In the genomic region with DNA sequence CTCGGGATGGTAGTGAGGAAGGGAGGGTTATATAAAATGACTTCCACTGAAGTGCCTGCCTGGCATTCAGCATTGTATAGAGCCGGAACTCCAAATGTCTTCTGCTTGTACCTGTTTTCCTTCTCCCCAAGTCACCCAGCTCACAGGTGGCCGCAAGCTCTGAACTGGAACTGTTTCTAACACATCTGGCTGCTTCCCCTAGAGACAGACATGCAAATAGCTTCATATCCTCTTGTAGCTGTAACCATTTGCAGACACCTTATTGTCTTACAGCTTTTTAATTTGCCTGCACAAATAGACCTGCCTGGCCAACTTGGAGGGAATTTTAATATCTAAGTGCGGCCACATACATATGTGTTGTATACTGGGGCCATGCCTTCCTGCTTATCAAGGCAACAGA, we compare ENCODE assay signal across 12 cellular contexts.
A peak's percentile ranks its signal among the peaks of the same experiment; 100 is the strongest.
DNase-seq lines count a peak whose midpoint lies in the region; ATAC-seq and TF ChIP-seq lines count a peak whose summit lies in the region.
"Had no signal": no experiment of that assay in that cellular context is flagged by ENCODE, and none has a peak within 500 bp of the region (broad histone marks: within the 10 kb centered on the region; RNA-seq: fewer than 3 reads in every experiment).

No MANE protein-coding gene starts in this region.

- no peaks in the 10 kb centered on the region; the same call in 1 of the 2 replicates for H3K9me3 ChIP-seq in HAP-1
- H3K9me3 ChIP-seq: SK-N-SH, tibial artery had no signal

- no peak for TF ChIP-seq CTCF in glutamatergic neuron (IDR thresholded peaks at IDR 0.05; ENCODE audit: partially characterized antibody, unreplicated experiment)

- no peak overlapping the region for H3K4me3 ChIP-seq in HAP-1
- H3K4me3 ChIP-seq: tibial artery had no signal

- H3K27me3 Mint-ChIP-seq in stimulated activated naive B cell treated with anti-CD40 and anti-IgM and Interleukin-4, amounts not matched to agents 10 μg/mL and 1 μg/mL and 100 μg/mL, for 72 hours, result no peaks in the 10 kb centered on the region
- H3K27me3 Mint-ChIP-seq in glutamatergic neuron (ENCODE audit: unreplicated experiment), result peaks cover 4% of the 10 kb centered on the region

- H3K4me1 Mint-ChIP-seq in stimulated activated naive B cell treated with anti-CD40 and anti-IgM and Interleukin-4, amounts not matched to agents 10 μg/mL and 1 μg/mL and 100 μg/mL, for 72 hours, result peaks cover 65 to 94% of the 10 kb centered on the region in 2 donors
- peaks cover 11% of the 10 kb centered on the region for H3K4me1 Mint-ChIP-seq in glutamatergic neuron (ENCODE audit: low read depth, unreplicated experiment)

- no peak for DNase-seq in activated CD4-positive, CD25-positive, alpha-beta regulatory T cell treated with anti-CD3 and anti-CD28 coated beads, Interleukin-2, amount 50 U/mL, for 72 hours
- DNase-seq in stimulated activated naive B cell treated with anti-CD40 and anti-IgM and Interleukin-4, amounts not matched to agents 10 μg/mL and 1 μg/mL and 100 μg/mL, for 72 hours, result peak; percentile 58
- no peak for DNase-seq in glutamatergic neuron
- no peak for DNase-seq in anterior cingulate cortex (lab: John Stamatoyannopoulos, UW)
- DNase-seq in HAP-1 (ENCODE audit: low spot score in 2 of 2), result no peak
- DNase-seq: activated naive CD4-positive, alpha-beta T cell treated with Interleukin-2 at 50 U/mL for 16 hours; left ventricle myocardium superior; SK-N-SH; tibial artery had no signal

- peak; percentile 31 to 36 for ATAC-seq in activated CD4-positive, CD25-positive, alpha-beta regulatory T cell treated with anti-CD3 and anti-CD28 coated beads, Interleukin-2, amount 50 U/mL, for 24 hours
- ATAC-seq in HG02610 (IDR thresholded peaks at IDR 0.05; ENCODE audit: unreplicated experiment) (peak; percentile 78), HG03558 (IDR thresholded peaks at IDR 0.05; ENCODE audit: extremely low read depth, unreplicated experiment) (peak; percentile 75)
- ATAC-seq in stimulated activated naive B cell treated with anti-CD40 and anti-IgM and Interleukin-4, amounts not matched to agents 10 μg/mL and 1 μg/mL and 100 μg/mL, for 72 hours (replicated peaks), result peak; percentile 91 to 94
- ATAC-seq: left ventricle myocardium superior had no signal

- in situ Hi-C loops in HAP-1 (cut with MboI; ENCODE audit: low sequenced_read_pairs), result no loop called here

- H3K36me3 Mint-ChIP-seq in stimulated activated naive B cell treated with anti-CD40 and anti-IgM and Interleukin-4, amounts not matched to agents 10 μg/mL and 1 μg/mL and 100 μg/mL, for 72 hours, result peaks cover 15 to 25% of the 10 kb centered on the region in 2 donors
- no peaks in the 10 kb centered on the region for H3K36me3 Mint-ChIP-seq in glutamatergic neuron (ENCODE audit: unreplicated experiment)

- peak overlapping the region; percentile 84 for H3K27ac Mint-ChIP-seq in stimulated activated naive B cell treated with anti-CD40 and anti-IgM and Interleukin-4, amounts not matched to agents 10 μg/mL and 1 μg/mL and 100 μg/mL, for 72 hours
- H3K27ac Mint-ChIP-seq in glutamatergic neuron (ENCODE audit: unreplicated experiment), result no peak overlapping the region

- no peaks in the 10 kb centered on the region for H3K27me3 ChIP-seq in HAP-1 (ENCODE audit: low read depth)
- H3K27me3 ChIP-seq: tibial artery had no signal

- no peaks in the 10 kb centered on the region for H3K36me3 ChIP-seq in HAP-1 (replicated peaks)
- H3K36me3 ChIP-seq: tibial artery had no signal

- peak overlapping the region in 1 of 2 donors; percentile 62 for H3K4me3 Mint-ChIP-seq in stimulated activated naive B cell treated with anti-CD40 and anti-IgM and Interleukin-4, amounts not matched to agents 10 μg/mL and 1 μg/mL and 100 μg/mL, for 72 hours
- H3K4me3 Mint-ChIP-seq in glutamatergic neuron (ENCODE audit: unreplicated experiment), result no peak overlapping the region

- no peaks in the 10 kb centered on the region for H3K4me1 ChIP-seq in HAP-1
- H3K4me1 ChIP-seq: tibial artery had no signal

- H3K9me3 Mint-ChIP-seq in stimulated activated naive B cell treated with anti-CD40 and anti-IgM and Interleukin-4, amounts not matched to agents 10 μg/mL and 1 μg/mL and 100 μg/mL, for 72 hours, result no peaks in the 10 kb centered on the region
- no peaks in the 10 kb centered on the region for H3K9me3 Mint-ChIP-seq in glutamatergic neuron (ENCODE audit: unreplicated experiment)

Comparison
In these comparisons a context has a peak if more than half of its experiments do, and no peak if none do; other contexts are left out.
1. ATAC-seq: peak in every context shown above with its lines; median percentile 92 in stimulated activated naive B cell treated with anti-CD40 and anti-IgM and Interleukin-4, amounts not matched to agents 10 μg/mL and 1 μg/mL and 100 μg/mL, for 72 hours; 78 in HG02610; 75 in HG03558; 34 in activated CD4-positive, CD25-positive, alpha-beta regulatory T cell treated with anti-CD3 and anti-CD28 coated beads, Interleukin-2, amount 50 U/mL, for 24 hours.